ENCODE assay signal across 13 cellular contexts in the genomic region with DNA sequence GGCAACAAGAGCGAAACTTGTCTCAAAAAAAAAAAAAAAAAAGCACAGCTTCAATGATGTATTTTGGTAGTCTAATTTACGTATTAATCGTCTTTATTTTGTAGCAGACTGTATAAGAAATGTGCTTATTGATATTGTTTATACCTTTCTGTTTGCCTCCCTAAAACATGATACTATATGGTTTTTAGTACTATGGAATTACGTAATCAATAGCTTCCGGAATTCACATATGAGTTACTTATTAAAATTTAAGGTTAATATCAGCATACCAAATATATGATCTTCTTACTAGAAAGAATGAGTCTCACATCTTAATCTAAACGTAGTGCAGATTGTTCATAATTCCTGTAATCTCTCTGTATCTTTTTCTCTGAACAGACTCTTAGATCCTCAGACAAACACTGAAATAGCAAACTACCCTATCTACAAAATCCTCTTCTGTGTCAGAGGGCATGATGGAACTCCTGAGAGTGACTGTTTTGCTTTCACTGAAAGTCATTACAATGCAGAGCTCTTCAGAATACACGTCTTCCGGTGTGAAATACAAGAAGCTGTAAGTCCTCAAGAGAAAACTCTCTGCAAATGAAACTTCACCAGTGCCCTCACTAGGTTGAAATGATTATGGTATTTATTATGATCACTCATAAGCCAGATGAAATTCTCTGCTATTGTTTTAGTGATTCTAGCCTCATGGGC. TPM values are rescaled to one million over a fixed set of nuclear protein-coding genes. Genes with fewer than 3 reads are reported as not detected.
DNase-seq lines count a peak whose midpoint lies in the region; ATAC-seq, FAIRE-seq and TF ChIP-seq lines count a peak whose summit lies in the region.
"Had no signal": no experiment of that assay in that cellular context is flagged by ENCODE, and none has a peak within 500 bp of the region (broad histone marks: within the 10 kb centered on the region; RNA-seq: fewer than 3 reads in every experiment).

No MANE protein-coding gene starts in this region.

- TF ChIP-seq POLR2A in GM12891 (IDR thresholded peaks at IDR 0.05; ENCODE audit: low read depth, low read length) = no peak

- ATAC-seq in GM19455 (IDR thresholded peaks at IDR 0.05; ENCODE audit: unreplicated experiment) (peak; percentile 81), HG03103 (IDR thresholded peaks at IDR 0.05; ENCODE audit: low read depth, unreplicated experiment) (peak; percentile 56), left lung (no peak)
- ATAC-seq: SK-N-SH treated with all-trans-retinoic acid at 6 μM for 48 hours had no signal

- TF ChIP-seq CTCF in left lung (IDR thresholded peaks at IDR 0.05) = no peak

- H3K9me3 ChIP-seq in left lung = no peaks in the 10 kb centered on the region

- no peaks in the 10 kb centered on the region for H3K27me3 ChIP-seq in left lung

- peak; percentile 6 for DNase-seq in GM12891 (ENCODE audit: insufficient read length, low spot score)
- no peak for DNase-seq in activated naive CD8-positive, alpha-beta T cell treated with anti-CD3 and anti-CD28 coated beads for 36 hours
- no peak for DNase-seq in urothelium cell line (ENCODE audit: low spot score)
- DNase-seq in H4 (ENCODE audit: low spot score) = no peak
- DNase-seq in frontal cortex (ENCODE audit: low spot score in 2 of 2) = no peak
- DNase-seq in left lung = no peak
- DNase-seq: activated effector memory CD4-positive, alpha-beta T cell treated with Interleukin-2 at 50 U/mL for 16 hours; NCI-H1105; stimulated activated CD4-positive, alpha-beta T cell treated with anti-CD3 and anti-CD28 coated beads, Interleukin-12 subunit alpha, Interleukin-12 subunit beta, amount 100 ng/mL, for 4 hours had no signal

- peaks cover 2% of the 10 kb centered on the region for H3K36me3 Mint-ChIP-seq in activated naive CD8-positive, alpha-beta T cell treated with anti-CD3 and anti-CD28 coated beads for 36 hours

- H3K27me3 Mint-ChIP-seq in activated naive CD8-positive, alpha-beta T cell treated with anti-CD3 and anti-CD28 coated beads for 36 hours = no peaks in the 10 kb centered on the region

- H3K4me1 Mint-ChIP-seq in activated naive CD8-positive, alpha-beta T cell treated with anti-CD3 and anti-CD28 coated beads for 36 hours = peaks cover 6% of the 10 kb centered on the region

- peaks cover 0 to 57% of the 10 kb centered on the region in 2 donors for H3K36me3 ChIP-seq in left lung

- no peaks in the 10 kb centered on the region for H3K9me3 Mint-ChIP-seq in activated naive CD8-positive, alpha-beta T cell treated with anti-CD3 and anti-CD28 coated beads for 36 hours

- H3K27ac ChIP-seq in left lung = no peak overlapping the region

- no peaks in the 10 kb centered on the region for H3K4me1 ChIP-seq in left lung

- peak overlapping the region; percentile 57 for H3K27ac Mint-ChIP-seq in activated naive CD8-positive, alpha-beta T cell treated with anti-CD3 and anti-CD28 coated beads for 36 hours

- intact Hi-C loops in left lung (cut with DNase I) = no loop called here

- FAIRE-seq in GM12891 (lab: Jason Lieb, UNC) (no peak), urothelium cell line (lab: Jason Lieb, UNC) (no peak), frontal cortex (lab: Jason Lieb, UNC) (no peak)
- FAIRE-seq: H1 had no signal

- no peak overlapping the region for H3K4me3 Mint-ChIP-seq in activated naive CD8-positive, alpha-beta T cell treated with anti-CD3 and anti-CD28 coated beads for 36 hours

- H3K4me3 ChIP-seq in left lung = no peak overlapping the region

TF ChIP-seq in GM12891, 5 proteins besides CTCF, POLR2A, EP300 and RAD21:
- TF ChIP-seq TAF1 (IDR thresholded peaks at IDR 0.05; ENCODE audit: low read depth, low read length) (no peak), POLR2AphosphoS5 (IDR thresholded peaks at IDR 0.05; ENCODE audit: low read depth, low read length) (no peak), SPI1 (IDR thresholded peaks at IDR 0.05; ENCODE audit: low read depth, low read length) (no peak), POU2F2 (IDR thresholded peaks at IDR 0.05; ENCODE audit: low read depth, low read length) (no peak), PAX5 (IDR thresholded peaks at IDR 0.05; ENCODE audit: insufficient read depth, low read length, severe bottlenecking) (no peak)

RNA-seq across cellular contexts. Expression of a gene that starts 44.4 kb away (rescaled TPM):
- polyA plus RNA-seq in GM12891 (2012; ENCODE audit: low read depth, missing spikeins) = 0.10 TPM
- total RNA-seq in activated naive CD8-positive, alpha-beta T cell treated with anti-CD3 and anti-CD28 coated beads for 36 hours = under 1 TPM in 1 of 2 experiments, not detected in 1; 0.42 TPM
- total RNA-seq in H4 (2014; rRNA removed; shearing (Covaris generic)) = not detected in 2 replicates
- 28.9 TPM for total RNA-seq in frontal cortex
- under 1 TPM; 0.37 to 0.41 TPM for total RNA-seq in left lung

RNA-seq across cellular contexts. Expression of a gene that starts 48.2 kb away (rescaled TPM):
- 9.5 TPM for polyA plus RNA-seq in GM12891 (2012; ENCODE audit: low read depth, missing spikeins)
- total RNA-seq in activated naive CD8-positive, alpha-beta T cell treated with anti-CD3 and anti-CD28 coated beads for 36 hours = 10 to 100 TPM; 19.4 to 20.6 TPM
- 17.3 and 25.0 TPM in 2 replicates for total RNA-seq in H4 (2014; rRNA removed; shearing (Covaris generic))
- 132 TPM for total RNA-seq in frontal cortex
- 10 to 100 TPM; 52.6 to 55.4 TPM for total RNA-seq in left lung

RNA-seq across cellular contexts. Expression of a gene that starts 57.8 kb away (rescaled TPM):
- polyA plus RNA-seq in GM12891 (2012; ENCODE audit: low read depth, missing spikeins) = 3.8 TPM
- 1 to 10 TPM; 5.2 to 5.8 TPM for total RNA-seq in activated naive CD8-positive, alpha-beta T cell treated with anti-CD3 and anti-CD28 coated beads for 36 hours
- 1.7 and 1.8 TPM in 2 replicates for total RNA-seq in H4 (2014; rRNA removed; shearing (Covaris generic))
- total RNA-seq in frontal cortex (9.8 TPM), left lung (1 to 10 TPM; 5.2 to 5.4 TPM)

Comparison
In these comparisons a context has a peak if more than half of its experiments do, and no peak if none do; other contexts are left out.
1. RNA of a gene that starts 44.4 kb away (total RNA-seq): 28.9 TPM in frontal cortex (single experiment); 0.42 TPM in activated naive CD8-positive, alpha-beta T cell treated with anti-CD3 and anti-CD28 coated beads for 36 hours, 0.37 to 0.41 TPM in left lung and not detected in H4; every median in the first group is over 10 times any median in the second.